ENCODE assay signal across 1 cellular context in the genomic region with DNA sequence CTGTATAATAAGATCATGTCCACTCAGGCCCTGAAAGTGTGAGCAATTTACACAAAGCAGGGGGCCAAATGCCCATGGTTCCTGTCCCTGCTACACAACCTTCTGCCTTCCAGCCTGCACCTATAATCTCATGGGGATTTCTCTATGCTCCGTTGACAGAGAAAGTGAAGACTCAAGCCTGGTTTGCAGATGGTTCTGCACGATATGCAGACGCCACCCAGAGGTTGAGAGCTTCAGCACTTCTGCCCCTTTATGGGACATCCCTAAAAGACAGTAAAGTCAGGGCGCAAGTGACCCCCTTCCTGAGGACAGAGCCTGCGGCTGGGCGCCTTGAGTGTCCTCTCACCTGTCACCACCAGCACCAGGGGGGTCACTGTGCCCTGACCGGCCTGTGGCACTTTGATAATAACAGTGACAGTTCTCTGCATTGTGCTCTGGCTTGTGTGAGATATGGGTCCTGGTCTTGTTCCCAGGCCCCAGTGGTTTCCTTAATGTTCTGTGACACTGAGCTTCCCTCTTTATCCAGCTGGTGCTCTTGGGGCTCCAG.
TF ChIP-seq lines count a peak whose summit lies in the region.

No MANE protein-coding gene starts in this region.

TF ChIP-seq in SK-N-SH, 30 proteins besides CTCF, POLR2A, EP300 and RAD21 (continued from another document):
- TF ChIP-seq, protein P1, sequence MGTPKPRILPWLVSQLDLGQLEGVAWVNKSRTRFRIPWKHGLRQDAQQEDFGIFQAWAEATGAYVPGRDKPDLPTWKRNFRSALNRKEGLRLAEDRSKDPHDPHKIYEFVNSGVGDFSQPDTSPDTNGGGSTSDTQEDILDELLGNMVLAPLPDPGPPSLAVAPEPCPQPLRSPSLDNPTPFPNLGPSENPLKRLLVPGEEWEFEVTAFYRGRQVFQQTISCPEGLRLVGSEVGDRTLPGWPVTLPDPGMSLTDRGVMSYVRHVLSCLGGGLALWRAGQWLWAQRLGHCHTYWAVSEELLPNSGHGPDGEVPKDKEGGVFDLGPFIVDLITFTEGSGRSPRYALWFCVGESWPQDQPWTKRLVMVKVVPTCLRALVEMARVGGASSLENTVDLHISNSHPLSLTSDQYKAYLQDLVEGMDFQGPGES (IDR thresholded peaks at IDR 0.05; ENCODE audit: low read depth, low read length) = no peak
- TF ChIP-seq, protein P2, sequence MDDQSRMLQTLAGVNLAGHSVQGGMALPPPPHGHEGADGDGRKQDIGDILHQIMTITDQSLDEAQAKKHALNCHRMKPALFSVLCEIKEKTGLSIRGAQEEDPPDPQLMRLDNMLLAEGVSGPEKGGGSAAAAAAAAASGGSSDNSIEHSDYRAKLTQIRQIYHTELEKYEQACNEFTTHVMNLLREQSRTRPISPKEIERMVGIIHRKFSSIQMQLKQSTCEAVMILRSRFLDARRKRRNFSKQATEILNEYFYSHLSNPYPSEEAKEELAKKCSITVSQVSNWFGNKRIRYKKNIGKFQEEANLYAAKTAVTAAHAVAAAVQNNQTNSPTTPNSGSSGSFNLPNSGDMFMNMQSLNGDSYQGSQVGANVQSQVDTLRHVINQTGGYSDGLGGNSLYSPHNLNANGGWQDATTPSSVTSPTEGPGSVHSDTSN (IDR thresholded peaks at IDR 0.05) = no peak
- TF ChIP-seq JUND (IDR thresholded peaks at IDR 0.05) = no peak
- TF ChIP-seq RFX5 (IDR thresholded peaks at IDR 0.05; ENCODE audit: low read length) = no peak
- no peak for TF ChIP-seq CHD2 (IDR thresholded peaks at IDR 0.05; ENCODE audit: low read length, partially characterized antibody)
- TF ChIP-seq ELF1 (IDR thresholded peaks at IDR 0.05) = no peak
